ENCODE assay signal across 8 cellular contexts in genomic region chr14:35291709-35292050, GRCh38. TPM values are rescaled to one million over a fixed set of nuclear protein-coding genes. Genes with fewer than 3 reads are reported as not detected.
DNase-seq lines count a peak whose midpoint lies in the region; ATAC-seq, FAIRE-seq and TF ChIP-seq lines count a peak whose summit lies in the region.
"Not testable (repeated sequence)": the region's sequence is repeated elsewhere in the genome, so short reads cannot be mapped to it uniquely, and the experiment has no call there.

No MANE protein-coding gene starts in this region.

- dilution Hi-C loops in endothelial cell of umbilical vein (cut with MboI; ENCODE audit: extremely low pct_ligation_motif_present, low sequenced_read_pairs): not testable (repeated sequence)

- H3K4me1 Mint-ChIP-seq in T-helper 1 cell treated with Interleukin-12 subunit alpha and Interleukin-12 subunit beta and Interleukin-4 antibody, amounts not matched to agents 30 μg/mL and 1 μg/mL, for 36 hours (ENCODE audit: low read depth): peaks cover 44% of the 10 kb centered on the region
- H3K4me1 Mint-ChIP-seq in nephron progenitor cell: peaks cover 36% of the 10 kb centered on the region
- peaks cover 48% of the 10 kb centered on the region for H3K4me1 Mint-ChIP-seq in stimulated activated naive CD8-positive, alpha-beta T cell treated with anti-CD3 and anti-CD28 coated beads, Interleukin-15, amount 100 ng/mL, for 72 hours

- H3K36me3 ChIP-seq in BLaER1: peaks cover 26% of the 10 kb centered on the region
- not testable (repeated sequence) for H3K36me3 ChIP-seq in HUES48 (ENCODE audit: control insufficient read depth, insufficient read depth, low read length); endothelial cell of umbilical vein (ENCODE audit: control insufficient read depth in 2 of 2, extremely low read depth in 1 of 2, insufficient read depth in 2 of 2, low read length in 2 of 2)

- not testable (repeated sequence) for ATAC-seq in stimulated activated naive CD8-positive, alpha-beta T cell treated with anti-CD3 and anti-CD28 coated beads, Interleukin-15, amount 100 ng/mL, for 72 hours

- not testable (repeated sequence) for TF ChIP-seq POLR2A in endothelial cell of umbilical vein (IDR thresholded peaks at IDR 0.05; ENCODE audit: low read depth, low read length)

- intact Hi-C loops in endothelial cell of umbilical vein (cut with micrococcal nuclease): loop anchor here (1.0 to 10.0 kb wide), 7 partner anchors 51 to 513 kb away; partner anchors contain the start of genes NFKBIA, PPP2R3C, PRORP and RALGAPA1

- H3K27ac ChIP-seq in BLaER1 (peak overlapping the region; percentile 96), HUES48 (ENCODE audit: low read depth, low read length) (peak overlapping the region; percentile 95), angular gyrus (ENCODE audit: low read depth, low read length) (peak overlapping the region; percentile 79), endothelial cell of umbilical vein (ENCODE audit: insufficient read depth, low read depth, low read length) (peak overlapping the region; percentile 6)

- not testable (repeated sequence) for DNase-seq in endothelial cell of umbilical vein (ENCODE audit: low read depth, low spot score); nephron progenitor cell; stimulated activated naive CD8-positive, alpha-beta T cell treated with anti-CD3 and anti-CD28 coated beads, Interleukin-15, amount 100 ng/mL, for 72 hours
- DNase-seq in iPS-NIHi7 (ENCODE audit: extremely low spot score): peak; percentile 26

- H3K9ac ChIP-seq in BLaER1: peak overlapping the region; percentile 98
- peak overlapping the region; percentile 39; the same call in 1 of the 2 replicates for H3K9ac ChIP-seq in HUES48 (ENCODE audit: low read depth, low read length)
- peak overlapping the region; percentile 95 for H3K9ac ChIP-seq in endothelial cell of umbilical vein (replicated peaks; ENCODE audit: extremely low read depth, insufficient read depth, low read length)

- not testable (repeated sequence) for H3K9me3 Mint-ChIP-seq in T-helper 1 cell treated with Interleukin-12 subunit alpha and Interleukin-12 subunit beta and Interleukin-4 antibody, amounts not matched to agents 30 μg/mL and 1 μg/mL, for 36 hours; nephron progenitor cell; stimulated activated naive CD8-positive, alpha-beta T cell treated with anti-CD3 and anti-CD28 coated beads, Interleukin-15, amount 100 ng/mL, for 72 hours

- H2AFZ ChIP-seq in endothelial cell of umbilical vein (ENCODE audit: low read depth, low read length): peak overlapping the region; percentile 80

- H3K4me1 ChIP-seq in BLaER1: peaks cover 63% of the 10 kb centered on the region
- peaks cover 10% of the 10 kb centered on the region; the same call in 1 of the 2 replicates for H3K4me1 ChIP-seq in HUES48 (ENCODE audit: control insufficient read depth, insufficient read depth, low read length)
- H3K4me1 ChIP-seq in endothelial cell of umbilical vein (ENCODE audit: control insufficient read depth, extremely low read depth, insufficient read depth, low read length): peaks cover 16% of the 10 kb centered on the region

- H4K20me1 ChIP-seq in BLaER1: peaks cover 28% of the 10 kb centered on the region
- not testable (repeated sequence) for H4K20me1 ChIP-seq in endothelial cell of umbilical vein (replicated peaks; ENCODE audit: control insufficient read depth, extremely low read depth, insufficient read depth, low read length)

- H3K27me3 Mint-ChIP-seq in T-helper 1 cell treated with Interleukin-12 subunit alpha and Interleukin-12 subunit beta and Interleukin-4 antibody, amounts not matched to agents 30 μg/mL and 1 μg/mL, for 36 hours (ENCODE audit: low read depth); nephron progenitor cell (ENCODE audit: low read depth, poor library complexity); stimulated activated naive CD8-positive, alpha-beta T cell treated with anti-CD3 and anti-CD28 coated beads, Interleukin-15, amount 100 ng/mL, for 72 hours: not testable (repeated sequence)

- CTCF ChIA-PET in endothelial cell of umbilical vein (lab: Charles Lee): interaction anchor here (0.9 to 2.8 kb wide), 17 partner anchors 8 to 396 kb away, joined by 3 to 31 read pairs (median 5); partner anchors contain the start of gene NFKBIA

- H3K4me2 ChIP-seq in BLaER1: peak overlapping the region; percentile 79
- peak overlapping the region; percentile 93 for H3K4me2 ChIP-seq in endothelial cell of umbilical vein (ENCODE audit: insufficient read depth, low read length)

- H3K9me1 ChIP-seq in endothelial cell of umbilical vein (replicated peaks; ENCODE audit: control insufficient read depth, extremely low read depth, insufficient read depth, low read length): not testable (repeated sequence)

- H3K4me3 Mint-ChIP-seq in T-helper 1 cell treated with Interleukin-12 subunit alpha and Interleukin-12 subunit beta and Interleukin-4 antibody, amounts not matched to agents 30 μg/mL and 1 μg/mL, for 36 hours: peak overlapping the region; percentile 95
- peak overlapping the region; percentile 98 for H3K4me3 Mint-ChIP-seq in nephron progenitor cell
- H3K4me3 Mint-ChIP-seq in stimulated activated naive CD8-positive, alpha-beta T cell treated with anti-CD3 and anti-CD28 coated beads, Interleukin-15, amount 100 ng/mL, for 72 hours: peak overlapping the region; percentile 95 to 99

- POLR2A ChIA-PET in endothelial cell of umbilical vein (lab: Charles Lee): interaction anchor here (0.5 to 2.2 kb wide), 8 partner anchors 9 to 308 kb away, joined by 3 to 16 read pairs (median 4); partner anchors contain the start of genes NFKBIA, PPP2R3C and SRP54

- not testable (repeated sequence) for TF ChIP-seq CTCF in endothelial cell of umbilical vein (IDR thresholded peaks at IDR 0.05; ENCODE audit: extremely low read depth in 1 of 2, insufficient read depth in 1 of 2, low read depth in 1 of 2, low read length in 2 of 2); nephron progenitor cell (IDR thresholded peaks at IDR 0.05)

- BruUV-seq in endothelial cell of umbilical vein (replicated peaks; lab: Mats Ljungman, UMichigan): not testable (repeated sequence)

- peaks cover 43% of the 10 kb centered on the region for H3K79me2 ChIP-seq in endothelial cell of umbilical vein (ENCODE audit: control insufficient read depth, insufficient read depth, low read length)

- H3K4me3 ChIP-seq in BLaER1 (peak overlapping the region; percentile 84), HUES48 (ENCODE audit: low read depth, low read length) (peak overlapping the region; percentile 94), endothelial cell of umbilical vein (replicated peaks in 1 of 3; ENCODE audit: insufficient read depth in 1 of 3, low read depth in 1 of 3, low read length in 3 of 3) (peak overlapping the region; percentile 69 to 87 (median 87))

- peaks cover 18% of the 10 kb centered on the region for H3K36me3 Mint-ChIP-seq in T-helper 1 cell treated with Interleukin-12 subunit alpha and Interleukin-12 subunit beta and Interleukin-4 antibody, amounts not matched to agents 30 μg/mL and 1 μg/mL, for 36 hours (ENCODE audit: low read depth)
- H3K36me3 Mint-ChIP-seq in nephron progenitor cell (ENCODE audit: low read depth): not testable (repeated sequence)

- not testable (repeated sequence) for FAIRE-seq in endothelial cell of umbilical vein (lab: Jason Lieb, UNC)

- peak overlapping the region; percentile 92 for H3K27ac Mint-ChIP-seq in T-helper 1 cell treated with Interleukin-12 subunit alpha and Interleukin-12 subunit beta and Interleukin-4 antibody, amounts not matched to agents 30 μg/mL and 1 μg/mL, for 36 hours
- peak overlapping the region; percentile 99 for H3K27ac Mint-ChIP-seq in nephron progenitor cell
- H3K27ac Mint-ChIP-seq in stimulated activated naive CD8-positive, alpha-beta T cell treated with anti-CD3 and anti-CD28 coated beads, Interleukin-15, amount 100 ng/mL, for 72 hours: peak overlapping the region; percentile 67 to 98

- not testable (repeated sequence) for H3K27me3 ChIP-seq in BLaER1; HUES48 (ENCODE audit: control insufficient read depth, insufficient read depth, low read length); endothelial cell of umbilical vein (ENCODE audit: control insufficient read depth in 2 of 2, insufficient read depth in 2 of 2, low read length in 2 of 2)

- H3K9me3 ChIP-seq in BLaER1; HUES48 (ENCODE audit: control insufficient read depth, insufficient read depth, low read length); endothelial cell of umbilical vein (replicated peaks; ENCODE audit: control insufficient read depth, insufficient read depth, low read length): not testable (repeated sequence)

RNA-seq across cellular contexts. Expression of gene PSMA6, which starts 0.5 kb away (rescaled TPM):
- total RNA-seq in endothelial cell of umbilical vein: 195 and 197 TPM in 2 replicates
- polyA plus RNA-seq in endothelial cell of umbilical vein: 130 and 170 TPM in 2 replicates
- 210 and 228 TPM in 2 replicates for polyA plus RNA-seq in endothelial cell of umbilical vein (2011; cell fraction: cytosol; rRNA removed)
- 112 and 131 TPM in 2 replicates for polyA plus RNA-seq in endothelial cell of umbilical vein (2011; cell fraction: nucleus; rRNA removed)
- 191 and 291 TPM in 2 replicates for polyA plus RNA-seq in endothelial cell of umbilical vein (2012)
- polyA minus RNA-seq in endothelial cell of umbilical vein: 77.7 and 97.9 TPM in 2 replicates
- 109 TPM for polyA minus RNA-seq in endothelial cell of umbilical vein (2011; cell fraction: cytosol; rRNA and poly(A)+ RNA removed)
- 38.7 and 40.8 TPM in 2 replicates for polyA minus RNA-seq in endothelial cell of umbilical vein (2011; cell fraction: nucleus; rRNA and poly(A)+ RNA removed)

Comparison
In these comparisons a context has a peak if more than half of its experiments do, and no peak if none do; other contexts are left out.
1. H3K27ac ChIP-seq: peak in every context shown above with its lines; median percentile 96 in BLaER1; 95 in HUES48; 79 in angular gyrus; 6 in endothelial cell of umbilical vein.
2. H3K9ac ChIP-seq: peak in every context shown above with its lines; median percentile 98 in BLaER1; 95 in endothelial cell of umbilical vein; 39 in HUES48.